Comparison of ENCODE assay signal across 1 cellular context in genomic region chr4:24137963-24138601, GRCh38.
TF ChIP-seq lines count a peak whose summit lies in the region.

No MANE protein-coding gene starts in this region.

TF ChIP-seq in GM23338, 12 proteins besides CTCF, POLR2A, EP300 and RAD21 (continued from another document):
- TF ChIP-seq ZNF462 (CRISPR knock-in tag; IDR thresholded peaks at IDR 0.05), result no peak
- no peak for TF ChIP-seq EZH2 (IDR thresholded peaks at IDR 0.05; ENCODE audit: low read depth, unreplicated experiment)
- no peak for TF ChIP-seq NANOG (IDR thresholded peaks at IDR 0.05; ENCODE audit: borderline replicate concordance)
